In the genomic region with DNA sequence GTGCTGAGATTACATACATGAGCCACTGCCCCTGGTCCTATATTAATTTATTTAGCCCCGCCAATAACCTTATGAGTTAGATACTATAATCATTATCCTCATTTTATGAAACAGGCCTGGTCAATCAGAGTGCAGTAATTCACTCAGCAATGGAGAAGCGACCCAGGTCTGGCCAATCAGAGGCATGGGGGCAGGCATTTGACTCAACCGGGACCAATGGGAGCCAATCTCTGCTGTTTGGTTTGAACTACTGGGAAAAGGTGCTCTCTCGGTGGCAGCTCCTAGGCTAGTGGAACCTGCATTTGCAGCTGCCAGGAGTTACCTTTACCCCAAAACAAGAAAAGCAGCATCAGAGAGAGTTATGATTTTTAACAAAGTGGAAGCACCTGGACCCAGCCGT, we compare ENCODE assay signal across 1 cellular context.
TF ChIP-seq lines count a peak whose summit lies in the region.

No MANE protein-coding gene starts in this region.

TF ChIP-seq in HEK293T, 16 proteins besides CTCF, POLR2A, EP300 and RAD21:
- TF ChIP-seq FOXK2 (IDR thresholded peaks at IDR 0.05) (no peak), CTBP1 (IDR thresholded peaks at IDR 0.05; ENCODE audit: borderline replicate concordance) (no peak), BHLHE40 (IDR thresholded peaks at IDR 0.05; ENCODE audit: borderline replicate concordance) (no peak), L3MBTL2 (conservative IDR thresholded peaks at IDR 0.05) (no peak), ARNT (IDR thresholded peaks at IDR 0.05) (no peak), ZNF384 (IDR thresholded peaks at IDR 0.05) (no peak), FOXM1 (IDR thresholded peaks at IDR 0.05; ENCODE audit: borderline replicate concordance) (no peak), LEF1 (IDR thresholded peaks at IDR 0.05; ENCODE audit: borderline replicate concordance) (no peak), FOXA1 (IDR thresholded peaks at IDR 0.05) (no peak), HDGF (IDR thresholded peaks at IDR 0.05; ENCODE audit: borderline replicate concordance) (no peak)
- TF ChIP-seq, protein P1, sequence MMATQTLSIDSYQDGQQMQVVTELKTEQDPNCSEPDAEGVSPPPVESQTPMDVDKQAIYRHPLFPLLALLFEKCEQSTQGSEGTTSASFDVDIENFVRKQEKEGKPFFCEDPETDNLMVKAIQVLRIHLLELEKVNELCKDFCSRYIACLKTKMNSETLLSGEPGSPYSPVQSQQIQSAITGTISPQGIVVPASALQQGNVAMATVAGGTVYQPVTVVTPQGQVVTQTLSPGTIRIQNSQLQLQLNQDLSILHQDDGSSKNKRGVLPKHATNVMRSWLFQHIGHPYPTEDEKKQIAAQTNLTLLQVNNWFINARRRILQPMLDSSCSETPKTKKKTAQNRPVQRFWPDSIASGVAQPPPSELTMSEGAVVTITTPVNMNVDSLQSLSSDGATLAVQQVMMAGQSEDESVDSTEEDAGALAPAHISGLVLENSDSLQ (IDR thresholded peaks at IDR 0.05): no peak
